8 cellular contexts compared by ENCODE assay signal in the genomic region with DNA sequence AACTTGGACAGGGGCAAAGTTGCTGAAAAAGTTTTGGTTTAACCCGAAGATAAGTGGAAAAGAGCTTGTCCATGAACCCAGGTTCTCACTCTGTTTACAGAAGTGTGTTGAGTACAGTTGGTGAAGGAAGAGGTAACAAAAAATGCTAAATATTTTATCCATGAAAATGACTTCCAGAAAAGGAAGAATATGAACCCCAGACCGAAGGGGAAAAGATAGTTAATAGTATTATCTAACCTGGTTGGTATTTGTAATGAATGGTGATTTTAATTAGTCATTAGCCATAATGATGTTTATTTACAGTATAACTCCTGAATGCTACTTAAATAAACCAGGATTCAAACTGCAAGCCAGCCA. TPM values are rescaled to one million over a fixed set of nuclear protein-coding genes. Genes with fewer than 3 reads are reported as not detected.
DNase-seq lines count a peak whose midpoint lies in the region; ATAC-seq and TF ChIP-seq lines count a peak whose summit lies in the region.

No MANE protein-coding gene starts in this region.

- DNase-seq in A673 (ENCODE audit: low spot score) (no peak), mammary epithelial cell (no peak), iPS-NIHi7 (ENCODE audit: extremely low spot score) (no peak), NCI-H510A treated with DMSO at 0.1 percent for 48 hours (lab: John Stamatoyannopoulos, UW) (no peak), NCI-H187 (lab: John Stamatoyannopoulos, UW) (no peak)

- H3K4me3 ChIP-seq in A673 (ENCODE audit: low read depth, low read length, poor library complexity, severe bottlenecking) (peak overlapping the region; percentile 50), HUES64 (ENCODE audit: low read length) (peak overlapping the region; percentile 68), mammary epithelial cell (replicated peaks in 1 of 3; ENCODE audit: insufficient read depth in 1 of 3, low read depth in 2 of 3, low read length in 3 of 3) (peak overlapping the region; percentile 38 to 61 (median 57)), mesodermal cell (ENCODE audit: extremely low read depth, insufficient read depth, low read length, poor library complexity, severe bottlenecking) (peak overlapping the region; percentile 62)

- H4K20me1 ChIP-seq in mammary epithelial cell (ENCODE audit: insufficient read depth, low read length) = no peaks in the 10 kb centered on the region

- dilution Hi-C loops in mammary epithelial cell (cut with HindIII; ENCODE audit: low sequenced_read_pairs) = no loop called here

- TF ChIP-seq CTCF in A673 (conservative IDR thresholded peaks at IDR 0.05; ENCODE audit: low read depth, low read length) = no peak
- no peak for TF ChIP-seq CTCF in mammary epithelial cell (conservative IDR thresholded peaks at IDR 0.05 in 1 of 2, IDR thresholded peaks at IDR 0.05 in 1 of 2; ENCODE audit: extremely low read depth in 1 of 2, insufficient read depth in 1 of 2, low read depth in 1 of 2, low read length in 2 of 2)

- in situ Hi-C loops in mammary epithelial cell (cut with MboI; ENCODE audit: low sequenced_read_pairs in 2 of 2) = no loop called here

- no peaks in the 10 kb centered on the region for H3K9me3 ChIP-seq in A673 (ENCODE audit: low read depth, low read length, poor library complexity, severe bottlenecking)
- H3K9me3 ChIP-seq in HUES64 (ENCODE audit: insufficient read depth, low read depth, low read length) = no peaks in the 10 kb centered on the region
- no peaks in the 10 kb centered on the region for H3K9me3 ChIP-seq in mammary epithelial cell (replicated peaks; ENCODE audit: insufficient read depth, low read length)
- H3K9me3 ChIP-seq in mesodermal cell (ENCODE audit: control insufficient read depth, low read length) = no peaks in the 10 kb centered on the region

- no peaks in the 10 kb centered on the region for H3K36me3 ChIP-seq in A673 (ENCODE audit: insufficient read depth, low read length, poor library complexity, severe bottlenecking)
- peaks cover 16% of the 10 kb centered on the region for H3K36me3 ChIP-seq in HUES64 (ENCODE audit: insufficient read depth, low read length)
- H3K36me3 ChIP-seq in mammary epithelial cell (ENCODE audit: insufficient read depth, low read length) = peaks cover 4% of the 10 kb centered on the region
- H3K36me3 ChIP-seq in mesodermal cell (ENCODE audit: control insufficient read depth, insufficient read depth, low read length) = peaks cover 42% of the 10 kb centered on the region

- CTCF ChIA-PET in A673 (lab: Charles Lee) (interaction anchor here (0.6 kb wide), 1 partner anchor 84 kb away, joined by 5 read pairs; no protein-coding TSS in a partner anchor), mammary epithelial cell (lab: Charles Lee; ENCODE audit: low non-redundant PET) (interaction anchor here (0.9 kb wide), 1 partner anchor 213 kb away, joined by 4 read pairs; no protein-coding TSS in a partner anchor)

- H3K4me2 ChIP-seq in mammary epithelial cell (ENCODE audit: insufficient read depth, low read depth, low read length) = peak overlapping the region; percentile 92

- no peaks in the 10 kb centered on the region for H3K4me1 ChIP-seq in A673 (ENCODE audit: insufficient read depth, low read length, poor library complexity, severe bottlenecking)
- peaks cover 13% of the 10 kb centered on the region; the same call in 1 of the 2 replicates for H3K4me1 ChIP-seq in HUES64 (ENCODE audit: insufficient read depth, low read length)
- H3K4me1 ChIP-seq in mammary epithelial cell (ENCODE audit: insufficient read depth, low read length) = peaks cover 17% of the 10 kb centered on the region
- H3K4me1 ChIP-seq in mesodermal cell (ENCODE audit: control insufficient read depth, insufficient read depth, low read length, poor library complexity, severe bottlenecking) = peaks cover 12% of the 10 kb centered on the region

- H3K27ac ChIP-seq in A673 (ENCODE audit: low read depth, low read length, poor library complexity, severe bottlenecking) = peak overlapping the region; percentile 21
- no peak overlapping the region for H3K27ac ChIP-seq in HUES64 (ENCODE audit: low read depth, low read length)
- H3K27ac ChIP-seq in mammary epithelial cell (ENCODE audit: insufficient read depth, low read depth, low read length) = peak overlapping the region; percentile 58
- peak overlapping the region; percentile 81 for H3K27ac ChIP-seq in mesodermal cell (ENCODE audit: low read depth, low read length, severe bottlenecking)

- BruUV-seq in A673 (replicated peaks; lab: Mats Ljungman, UMichigan) (TSS peak; percentile 51), mammary epithelial cell (replicated peaks; lab: Mats Ljungman, UMichigan) (TSS peak; percentile 65)

- no peaks in the 10 kb centered on the region for H3K27me3 ChIP-seq in A673 (replicated peaks; ENCODE audit: insufficient read depth, low read depth, low read length, poor library complexity)
- no peaks in the 10 kb centered on the region for H3K27me3 ChIP-seq in HUES64 (ENCODE audit: insufficient read depth, low read length)
- no peaks in the 10 kb centered on the region for H3K27me3 ChIP-seq in mammary epithelial cell (ENCODE audit: insufficient read depth, low read length)

- POLR2A ChIA-PET in A673 (lab: Charles Lee; ENCODE audit: low non-redundant PET) = no interaction called here

- WGBS in HUES64 = 86% methylated on average over 2 of the region's 2 CpGs
- 58% methylated on average over 2 of the region's 2 CpGs for WGBS in mammary epithelial cell (ENCODE audit: low coverage, missing lambda C conversion rate)
- WGBS in mesodermal cell (ENCODE audit: insufficient coverage in 2 of 2), 2 experiments = 100% methylated on average over 1 to 2 of the region's 2 CpGs

- no peaks in the 10 kb centered on the region for H3K79me2 ChIP-seq in mammary epithelial cell (ENCODE audit: insufficient read depth, low read length)

- intact Hi-C loops in A673 (cut with micrococcal nuclease; ENCODE audit: unreplicated experiment) = no loop called here
- intact Hi-C loops in mammary epithelial cell (cut with micrococcal nuclease) = loop anchor here (2.0 kb wide), 1 partner anchor 40 kb away; a partner anchor contains a TSS

- no peak for ATAC-seq in HG03280 (IDR thresholded peaks at IDR 0.05; ENCODE audit: unreplicated experiment)

- H2AFZ ChIP-seq in mammary epithelial cell (ENCODE audit: low read depth, low read length) = peak overlapping the region; percentile 92

- H3K9ac ChIP-seq in HUES64 (ENCODE audit: low read depth, low read length) = peak overlapping the region; percentile 68
- H3K9ac ChIP-seq in mammary epithelial cell (ENCODE audit: insufficient read depth, low read length) = peak overlapping the region; percentile 58

RNA-seq across cellular contexts. Expression of a gene that starts 0.6 kb away (rescaled TPM):
- total RNA-seq in A673 (2021) (1.8 and 2.1 TPM in 2 replicates), mammary epithelial cell (1 to 10 TPM; 2.0 to 4.7 TPM)
- 1.0 TPM for polyA plus RNA-seq in HUES64 (2013, experiment 1 of 2)
- polyA plus RNA-seq in HUES64 (2013, experiment 2 of 2) = 1.1 TPM
- 1.9 TPM for polyA plus RNA-seq in mammary epithelial cell
- polyA minus RNA-seq in mammary epithelial cell = 21.3 TPM
- 3.3 TPM for polyA plus RNA-seq in mesodermal cell (2013, experiment 1 of 2)
- polyA plus RNA-seq in mesodermal cell (2013, experiment 2 of 2) = 3.1 TPM

RNA-seq across cellular contexts. Expression of a gene that starts 17.3 kb away (rescaled TPM):
- total RNA-seq in A673 (2021) = not detected in 2 replicates
- polyA plus RNA-seq in HUES64 (2013, experiment 1 of 2) = not detected
- polyA plus RNA-seq in HUES64 (2013, experiment 2 of 2) = not detected
- not detected for total RNA-seq in mammary epithelial cell
- polyA plus RNA-seq in mammary epithelial cell = not detected
- not detected for polyA minus RNA-seq in mammary epithelial cell
- not detected for polyA plus RNA-seq in mesodermal cell (2013, experiment 1 of 2)
- not detected for polyA plus RNA-seq in mesodermal cell (2013, experiment 2 of 2)

RNA-seq across cellular contexts. Expression of a gene that starts 22.7 kb away (rescaled TPM):
- total RNA-seq in A673 (2021) (3,906 and 4,067 TPM in 2 replicates), mammary epithelial cell (1,000 to 10,000 TPM in 1 of 2 donors, not detected in 1; 2,951 TPM)
- polyA plus RNA-seq in HUES64 (2013, experiment 1 of 2) = not detected
- polyA plus RNA-seq in HUES64 (2013, experiment 2 of 2) = not detected
- polyA plus RNA-seq in mammary epithelial cell = not detected
- polyA minus RNA-seq in mammary epithelial cell = not detected
- polyA plus RNA-seq in mesodermal cell (2013, experiment 1 of 2) = not detected
- not detected for polyA plus RNA-seq in mesodermal cell (2013, experiment 2 of 2)

RNA-seq across cellular contexts. Expression of a gene that starts 40.1 kb away (rescaled TPM):
- 19.5 and 23.0 TPM in 2 replicates for total RNA-seq in A673 (2021)
- polyA plus RNA-seq in HUES64 (2013, experiment 1 of 2) = 23.6 TPM
- polyA plus RNA-seq in HUES64 (2013, experiment 2 of 2) = 30.6 TPM
- total RNA-seq in mammary epithelial cell = 100 to 1,000 TPM in 1 of 2 donors, 10 to 100 TPM in 1; 65.2 to 100 TPM
- 42.3 TPM for polyA plus RNA-seq in mammary epithelial cell
- polyA minus RNA-seq in mammary epithelial cell = 52.6 TPM
- polyA plus RNA-seq in mesodermal cell (2013, experiment 1 of 2) = 84.9 TPM
- 79.1 TPM for polyA plus RNA-seq in mesodermal cell (2013, experiment 2 of 2)
